In the genomic region with DNA sequence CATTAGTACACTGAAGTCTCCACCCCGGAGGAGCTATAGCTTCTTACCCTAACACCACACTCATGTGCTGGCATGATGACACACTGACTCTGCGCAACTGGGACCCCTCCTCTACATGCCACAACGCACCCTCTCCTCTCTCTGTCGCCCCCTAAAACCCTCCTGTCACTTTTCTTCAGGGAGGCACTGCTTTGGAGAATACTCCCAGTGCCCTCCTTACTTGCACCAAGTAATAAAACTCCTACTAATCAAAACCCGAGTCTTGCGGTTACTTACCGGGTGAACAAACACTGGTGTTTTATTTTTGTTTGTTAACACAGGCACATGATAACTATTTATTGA, we compare ENCODE assay signal across 22 cellular contexts.
"Had no signal": no experiment of that assay in that cellular context is flagged by ENCODE, and none has a peak within 500 bp of the region (broad histone marks: within the 10 kb centered on the region; RNA-seq: fewer than 3 reads in every experiment).

No MANE protein-coding gene starts in this region.

- H3K9me3 Mint-ChIP-seq: activated B cell treated with CpG ODN at 0.5 μM for 24 hours; activated CD8-positive, alpha-beta T cell treated with anti-CD3 and anti-CD28 coated beads for 36 hours; activated naive CD8-positive, alpha-beta T cell treated with anti-CD3 and anti-CD28 coated beads, Interleukin-2, amount 10 ng/mL, durations not matched to agents 7 days and 5 days; activated T-helper 17 cell treated with anti-CD3 and anti-CD28 coated beads, Interleukin-2, amount 50 U/mL, for 72 hours; immature natural killer cell; memory B cell; naive B cell; stimulated activated memory B cell treated with anti-CD40 and anti-IgM and Interleukin-4, amounts not matched to agents 10 μg/mL and 1 μg/mL and 100 μg/mL, for 72 hours; T-helper 1 cell treated with Interleukin-12 subunit alpha and Interleukin-12 subunit beta and Interleukin-4 antibody, amounts not matched to agents 30 μg/mL and 1 μg/mL, for 36 hours had no signal

- H3K36me3 ChIP-seq: heart right ventricle, sigmoid colon, thoracic aorta had no signal

- H3K4me1 Mint-ChIP-seq: activated B cell treated with CpG ODN at 0.5 μM for 24 hours; activated T-helper 17 cell treated with anti-CD3 and anti-CD28 coated beads, Interleukin-2, amount 50 U/mL, for 72 hours; immature natural killer cell; memory B cell; naive B cell; stimulated activated memory B cell treated with anti-CD40 and anti-IgM and Interleukin-4, amounts not matched to agents 10 μg/mL and 1 μg/mL and 100 μg/mL, for 72 hours had no signal

- H3K27me3 ChIP-seq: body of pancreas, dorsolateral prefrontal cortex, heart right ventricle, sigmoid colon had no signal

- H3K4me3 Mint-ChIP-seq: activated B cell treated with CpG ODN at 0.5 μM for 24 hours; activated CD8-positive, alpha-beta T cell treated with anti-CD3 and anti-CD28 coated beads for 36 hours; activated naive CD8-positive, alpha-beta T cell treated with anti-CD3 and anti-CD28 coated beads, Interleukin-2, amount 10 ng/mL, durations not matched to agents 7 days and 5 days; activated T-helper 17 cell treated with anti-CD3 and anti-CD28 coated beads, Interleukin-2, amount 50 U/mL, for 72 hours; immature natural killer cell; memory B cell; stimulated activated memory B cell treated with anti-CD40 and anti-IgM and Interleukin-4, amounts not matched to agents 10 μg/mL and 1 μg/mL and 100 μg/mL, for 72 hours; T-helper 1 cell treated with Interleukin-12 subunit alpha and Interleukin-12 subunit beta and Interleukin-4 antibody, amounts not matched to agents 30 μg/mL and 1 μg/mL, for 36 hours had no signal

- H3K27me3 Mint-ChIP-seq: activated CD8-positive, alpha-beta T cell treated with anti-CD3 and anti-CD28 coated beads for 36 hours; activated T-helper 17 cell treated with anti-CD3 and anti-CD28 coated beads, Interleukin-2, amount 50 U/mL, for 72 hours had no signal

- DNase-seq: activated B cell treated with CpG ODN at 0.5 μM for 24 hours; activated CD4-positive, alpha-beta T cell treated with anti-CD3 and anti-CD28 coated beads for 48 hours; activated CD8-positive, alpha-beta T cell treated with anti-CD3 and anti-CD28 coated beads for 36 hours; activated naive CD4-positive, alpha-beta T cell treated with Interleukin-2 at 50 U/mL for 16 hours; activated naive CD8-positive, alpha-beta T cell treated with anti-CD3 and anti-CD28 coated beads, Interleukin-2, amount 10 ng/mL, durations not matched to agents 7 days and 5 days; activated T-cell treated with anti-CD3 and anti-CD28 coated beads, Interleukin-2, amount 50 U/mL, for 1 hour; amygdala; body of pancreas; dorsolateral prefrontal cortex; foreskin melanocyte; heart right ventricle; immature natural killer cell; mucosa of descending colon; naive B cell; sigmoid colon; stimulated activated CD4-positive, alpha-beta T cell treated with anti-CD3 and anti-CD28 coated beads, Interleukin-4, amount 100 ng/mL, for 4 hours had no signal

- H3K4me3 ChIP-seq: body of pancreas, dorsolateral prefrontal cortex, heart right ventricle, mucosa of descending colon, sigmoid colon, thoracic aorta had no signal

- H3K36me3 Mint-ChIP-seq: activated naive CD8-positive, alpha-beta T cell treated with anti-CD3 and anti-CD28 coated beads, Interleukin-2, amount 10 ng/mL, durations not matched to agents 7 days and 5 days; immature natural killer cell; memory B cell; naive B cell; stimulated activated memory B cell treated with anti-CD40 and anti-IgM and Interleukin-4, amounts not matched to agents 10 μg/mL and 1 μg/mL and 100 μg/mL, for 72 hours had no signal

- H3K27ac Mint-ChIP-seq: activated B cell treated with CpG ODN at 0.5 μM for 24 hours; activated CD8-positive, alpha-beta T cell treated with anti-CD3 and anti-CD28 coated beads for 36 hours; activated naive CD8-positive, alpha-beta T cell treated with anti-CD3 and anti-CD28 coated beads, Interleukin-2, amount 10 ng/mL, durations not matched to agents 7 days and 5 days; activated T-helper 17 cell treated with anti-CD3 and anti-CD28 coated beads, Interleukin-2, amount 50 U/mL, for 72 hours; immature natural killer cell; memory B cell; stimulated activated memory B cell treated with anti-CD40 and anti-IgM and Interleukin-4, amounts not matched to agents 10 μg/mL and 1 μg/mL and 100 μg/mL, for 72 hours; T-helper 1 cell treated with Interleukin-12 subunit alpha and Interleukin-12 subunit beta and Interleukin-4 antibody, amounts not matched to agents 30 μg/mL and 1 μg/mL, for 36 hours had no signal

- H3K27ac ChIP-seq: body of pancreas, dorsolateral prefrontal cortex, heart right ventricle, sigmoid colon, thoracic aorta had no signal

- H3K4me1 ChIP-seq: body of pancreas, heart right ventricle, sigmoid colon had no signal

- H3K9me3 ChIP-seq: body of pancreas, heart right ventricle, mucosa of descending colon, sigmoid colon, thoracic aorta had no signal

- FAIRE-seq: colon had no signal

- ATAC-seq: activated CD8-positive, alpha-beta T cell treated with anti-CD3 and anti-CD28 coated beads for 36 hours; activated T-helper 17 cell treated with anti-CD3 and anti-CD28 coated beads, Interleukin-2, amount 50 U/mL, for 72 hours; body of pancreas; heart right ventricle; mucosa of descending colon; stimulated activated memory B cell treated with anti-CD40 and anti-IgM and Interleukin-4, amounts not matched to agents 10 μg/mL and 1 μg/mL and 100 μg/mL, for 72 hours had no signal
